ENCODE assay signal across 1 cellular context in the genomic region with DNA sequence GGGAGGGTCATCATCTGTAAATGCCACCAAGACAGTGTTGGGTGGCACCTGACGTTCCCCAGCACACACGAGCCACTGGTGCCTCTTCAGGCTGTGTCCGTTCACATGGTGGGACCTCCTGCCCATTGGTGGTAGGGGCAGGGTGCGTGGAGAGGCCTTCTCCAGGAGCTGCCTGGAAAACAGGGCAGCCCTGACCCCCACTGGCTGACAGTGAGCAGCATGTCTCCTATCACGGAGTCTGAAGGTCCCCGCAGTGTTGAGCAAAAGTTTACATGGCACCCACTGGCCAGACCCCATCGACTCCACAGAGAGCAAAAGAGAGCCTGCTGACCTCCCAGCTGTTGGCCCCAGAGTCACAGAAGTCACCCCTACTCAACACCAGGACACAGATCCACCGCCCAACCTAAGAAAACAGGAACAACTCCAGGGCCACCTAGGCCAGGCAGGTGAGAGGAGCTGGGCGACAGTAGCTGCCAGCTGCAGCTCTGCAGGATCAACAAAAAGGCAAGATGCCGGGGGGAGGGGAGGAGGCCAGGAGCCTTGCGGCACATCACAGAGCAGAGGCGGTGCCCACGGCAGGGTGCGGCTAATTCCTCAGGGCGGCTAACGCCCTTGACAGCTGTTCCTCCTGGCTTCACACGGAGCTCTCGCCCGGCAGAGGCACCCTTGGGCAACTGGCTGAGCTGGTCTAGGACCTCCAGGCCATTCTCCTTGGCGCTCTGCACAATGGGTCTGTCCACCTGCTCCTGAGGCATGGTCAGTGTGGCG.
TF ChIP-seq lines count a peak whose summit lies in the region.

No MANE protein-coding gene starts in this region.

TF ChIP-seq in HepG2, 621 proteins besides CTCF, POLR2A, EP300 and RAD21:
- TF ChIP-seq PLRG1 (conservative IDR thresholded peaks at IDR 0.05): no peak
- TF ChIP-seq STAG1 (CRISPR knock-in tag; IDR thresholded peaks at IDR 0.05): 0 out of 2 replicates have a peak, but pooled peaks have one; percentile 18
- TF ChIP-seq, protein P1, sequence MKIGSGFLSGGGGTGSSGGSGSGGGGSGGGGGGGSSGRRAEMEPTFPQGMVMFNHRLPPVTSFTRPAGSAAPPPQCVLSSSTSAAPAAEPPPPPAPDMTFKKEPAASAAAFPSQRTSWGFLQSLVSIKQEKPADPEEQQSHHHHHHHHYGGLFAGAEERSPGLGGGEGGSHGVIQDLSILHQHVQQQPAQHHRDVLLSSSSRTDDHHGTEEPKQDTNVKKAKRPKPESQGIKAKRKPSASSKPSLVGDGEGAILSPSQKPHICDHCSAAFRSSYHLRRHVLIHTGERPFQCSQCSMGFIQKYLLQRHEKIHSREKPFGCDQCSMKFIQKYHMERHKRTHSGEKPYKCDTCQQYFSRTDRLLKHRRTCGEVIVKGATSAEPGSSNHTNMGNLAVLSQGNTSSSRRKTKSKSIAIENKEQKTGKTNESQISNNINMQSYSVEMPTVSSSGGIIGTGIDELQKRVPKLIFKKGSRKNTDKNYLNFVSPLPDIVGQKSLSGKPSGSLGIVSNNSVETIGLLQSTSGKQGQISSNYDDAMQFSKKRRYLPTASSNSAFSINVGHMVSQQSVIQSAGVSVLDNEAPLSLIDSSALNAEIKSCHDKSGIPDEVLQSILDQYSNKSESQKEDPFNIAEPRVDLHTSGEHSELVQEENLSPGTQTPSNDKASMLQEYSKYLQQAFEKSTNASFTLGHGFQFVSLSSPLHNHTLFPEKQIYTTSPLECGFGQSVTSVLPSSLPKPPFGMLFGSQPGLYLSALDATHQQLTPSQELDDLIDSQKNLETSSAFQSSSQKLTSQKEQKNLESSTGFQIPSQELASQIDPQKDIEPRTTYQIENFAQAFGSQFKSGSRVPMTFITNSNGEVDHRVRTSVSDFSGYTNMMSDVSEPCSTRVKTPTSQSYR (CRISPR knock-in tag; IDR thresholded peaks at IDR 0.05; ENCODE audit: borderline replicate concordance): peak; percentile 54; the same call in 1 of the 2 replicates
- TF ChIP-seq, protein P2, sequence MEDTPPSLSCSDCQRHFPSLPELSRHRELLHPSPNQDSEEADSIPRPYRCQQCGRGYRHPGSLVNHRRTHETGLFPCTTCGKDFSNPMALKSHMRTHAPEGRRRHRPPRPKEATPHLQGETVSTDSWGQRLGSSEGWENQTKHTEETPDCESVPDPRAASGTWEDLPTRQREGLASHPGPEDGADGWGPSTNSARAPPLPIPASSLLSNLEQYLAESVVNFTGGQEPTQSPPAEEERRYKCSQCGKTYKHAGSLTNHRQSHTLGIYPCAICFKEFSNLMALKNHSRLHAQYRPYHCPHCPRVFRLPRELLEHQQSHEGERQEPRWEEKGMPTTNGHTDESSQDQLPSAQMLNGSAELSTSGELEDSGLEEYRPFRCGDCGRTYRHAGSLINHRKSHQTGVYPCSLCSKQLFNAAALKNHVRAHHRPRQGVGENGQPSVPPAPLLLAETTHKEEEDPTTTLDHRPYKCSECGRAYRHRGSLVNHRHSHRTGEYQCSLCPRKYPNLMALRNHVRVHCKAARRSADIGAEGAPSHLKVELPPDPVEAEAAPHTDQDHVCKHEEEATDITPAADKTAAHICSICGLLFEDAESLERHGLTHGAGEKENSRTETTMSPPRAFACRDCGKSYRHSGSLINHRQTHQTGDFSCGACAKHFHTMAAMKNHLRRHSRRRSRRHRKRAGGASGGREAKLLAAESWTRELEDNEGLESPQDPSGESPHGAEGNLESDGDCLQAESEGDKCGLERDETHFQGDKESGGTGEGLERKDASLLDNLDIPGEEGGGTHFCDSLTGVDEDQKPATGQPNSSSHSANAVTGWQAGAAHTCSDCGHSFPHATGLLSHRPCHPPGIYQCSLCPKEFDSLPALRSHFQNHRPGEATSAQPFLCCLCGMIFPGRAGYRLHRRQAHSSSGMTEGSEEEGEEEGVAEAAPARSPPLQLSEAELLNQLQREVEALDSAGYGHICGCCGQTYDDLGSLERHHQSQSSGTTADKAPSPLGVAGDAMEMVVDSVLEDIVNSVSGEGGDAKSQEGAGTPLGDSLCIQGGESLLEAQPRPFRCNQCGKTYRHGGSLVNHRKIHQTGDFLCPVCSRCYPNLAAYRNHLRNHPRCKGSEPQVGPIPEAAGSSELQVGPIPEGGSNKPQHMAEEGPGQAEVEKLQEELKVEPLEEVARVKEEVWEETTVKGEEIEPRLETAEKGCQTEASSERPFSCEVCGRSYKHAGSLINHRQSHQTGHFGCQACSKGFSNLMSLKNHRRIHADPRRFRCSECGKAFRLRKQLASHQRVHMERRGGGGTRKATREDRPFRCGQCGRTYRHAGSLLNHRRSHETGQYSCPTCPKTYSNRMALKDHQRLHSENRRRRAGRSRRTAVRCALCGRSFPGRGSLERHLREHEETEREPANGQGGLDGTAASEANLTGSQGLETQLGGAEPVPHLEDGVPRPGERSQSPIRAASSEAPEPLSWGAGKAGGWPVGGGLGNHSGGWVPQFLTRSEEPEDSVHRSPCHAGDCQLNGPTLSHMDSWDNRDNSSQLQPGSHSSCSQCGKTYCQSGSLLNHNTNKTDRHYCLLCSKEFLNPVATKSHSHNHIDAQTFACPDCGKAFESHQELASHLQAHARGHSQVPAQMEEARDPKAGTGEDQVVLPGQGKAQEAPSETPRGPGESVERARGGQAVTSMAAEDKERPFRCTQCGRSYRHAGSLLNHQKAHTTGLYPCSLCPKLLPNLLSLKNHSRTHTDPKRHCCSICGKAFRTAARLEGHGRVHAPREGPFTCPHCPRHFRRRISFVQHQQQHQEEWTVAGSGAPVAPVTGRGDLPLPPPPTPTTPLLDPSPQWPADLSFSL (CRISPR knock-in tag; IDR thresholded peaks at IDR 0.05): no peak
- TF ChIP-seq ETV6 (CRISPR knock-in tag; conservative IDR thresholded peaks at IDR 0.05): no peak
- no peak for TF ChIP-seq ZNF883 (CRISPR knock-in tag; IDR thresholded peaks at IDR 0.05; ENCODE audit: not compliant biosample characterization)
- TF ChIP-seq ZNF556 (CRISPR knock-in tag; IDR thresholded peaks at IDR 0.05; ENCODE audit: borderline replicate concordance): no peak
- TF ChIP-seq ZNF335 (CRISPR knock-in tag; IDR thresholded peaks at IDR 0.05): no peak
- TF ChIP-seq, protein P3, sequence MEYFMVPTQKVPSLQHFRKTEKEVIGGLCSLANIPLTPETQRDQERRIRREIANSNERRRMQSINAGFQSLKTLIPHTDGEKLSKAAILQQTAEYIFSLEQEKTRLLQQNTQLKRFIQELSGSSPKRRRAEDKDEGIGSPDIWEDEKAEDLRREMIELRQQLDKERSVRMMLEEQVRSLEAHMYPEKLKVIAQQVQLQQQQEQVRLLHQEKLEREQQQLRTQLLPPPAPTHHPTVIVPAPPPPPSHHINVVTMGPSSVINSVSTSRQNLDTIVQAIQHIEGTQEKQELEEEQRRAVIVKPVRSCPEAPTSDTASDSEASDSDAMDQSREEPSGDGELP (IDR thresholded peaks at IDR 0.05; ENCODE audit: borderline replicate concordance, low read depth): peak; percentile 26; the same call in 1 of the 2 replicates
- TF ChIP-seq TCF7 (IDR thresholded peaks at IDR 0.05; ENCODE audit: low read depth): peak; percentile 36
- TF ChIP-seq, protein P4, sequence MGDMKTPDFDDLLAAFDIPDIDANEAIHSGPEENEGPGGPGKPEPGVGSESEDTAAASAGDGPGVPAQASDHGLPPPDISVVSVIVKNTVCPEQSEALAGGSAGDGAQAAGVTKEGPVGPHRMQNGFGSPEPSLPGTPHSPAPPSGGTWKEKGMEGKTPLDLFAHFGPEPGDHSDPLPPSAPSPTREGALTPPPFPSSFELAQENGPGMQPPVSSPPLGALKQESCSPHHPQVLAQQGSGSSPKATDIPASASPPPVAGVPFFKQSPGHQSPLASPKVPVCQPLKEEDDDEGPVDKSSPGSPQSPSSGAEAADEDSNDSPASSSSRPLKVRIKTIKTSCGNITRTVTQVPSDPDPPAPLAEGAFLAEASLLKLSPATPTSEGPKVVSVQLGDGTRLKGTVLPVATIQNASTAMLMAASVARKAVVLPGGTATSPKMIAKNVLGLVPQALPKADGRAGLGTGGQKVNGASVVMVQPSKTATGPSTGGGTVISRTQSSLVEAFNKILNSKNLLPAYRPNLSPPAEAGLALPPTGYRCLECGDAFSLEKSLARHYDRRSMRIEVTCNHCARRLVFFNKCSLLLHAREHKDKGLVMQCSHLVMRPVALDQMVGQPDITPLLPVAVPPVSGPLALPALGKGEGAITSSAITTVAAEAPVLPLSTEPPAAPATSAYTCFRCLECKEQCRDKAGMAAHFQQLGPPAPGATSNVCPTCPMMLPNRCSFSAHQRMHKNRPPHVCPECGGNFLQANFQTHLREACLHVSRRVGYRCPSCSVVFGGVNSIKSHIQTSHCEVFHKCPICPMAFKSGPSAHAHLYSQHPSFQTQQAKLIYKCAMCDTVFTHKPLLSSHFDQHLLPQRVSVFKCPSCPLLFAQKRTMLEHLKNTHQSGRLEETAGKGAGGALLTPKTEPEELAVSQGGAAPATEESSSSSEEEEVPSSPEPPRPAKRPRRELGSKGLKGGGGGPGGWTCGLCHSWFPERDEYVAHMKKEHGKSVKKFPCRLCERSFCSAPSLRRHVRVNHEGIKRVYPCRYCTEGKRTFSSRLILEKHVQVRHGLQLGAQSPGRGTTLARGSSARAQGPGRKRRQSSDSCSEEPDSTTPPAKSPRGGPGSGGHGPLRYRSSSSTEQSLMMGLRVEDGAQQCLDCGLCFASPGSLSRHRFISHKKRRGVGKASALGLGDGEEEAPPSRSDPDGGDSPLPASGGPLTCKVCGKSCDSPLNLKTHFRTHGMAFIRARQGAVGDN (CRISPR knock-in tag; IDR thresholded peaks at IDR 0.05): peak; percentile 36; the same call in 1 of the 2 replicates
